8 cellular contexts compared by ENCODE assay signal in the genomic region with DNA sequence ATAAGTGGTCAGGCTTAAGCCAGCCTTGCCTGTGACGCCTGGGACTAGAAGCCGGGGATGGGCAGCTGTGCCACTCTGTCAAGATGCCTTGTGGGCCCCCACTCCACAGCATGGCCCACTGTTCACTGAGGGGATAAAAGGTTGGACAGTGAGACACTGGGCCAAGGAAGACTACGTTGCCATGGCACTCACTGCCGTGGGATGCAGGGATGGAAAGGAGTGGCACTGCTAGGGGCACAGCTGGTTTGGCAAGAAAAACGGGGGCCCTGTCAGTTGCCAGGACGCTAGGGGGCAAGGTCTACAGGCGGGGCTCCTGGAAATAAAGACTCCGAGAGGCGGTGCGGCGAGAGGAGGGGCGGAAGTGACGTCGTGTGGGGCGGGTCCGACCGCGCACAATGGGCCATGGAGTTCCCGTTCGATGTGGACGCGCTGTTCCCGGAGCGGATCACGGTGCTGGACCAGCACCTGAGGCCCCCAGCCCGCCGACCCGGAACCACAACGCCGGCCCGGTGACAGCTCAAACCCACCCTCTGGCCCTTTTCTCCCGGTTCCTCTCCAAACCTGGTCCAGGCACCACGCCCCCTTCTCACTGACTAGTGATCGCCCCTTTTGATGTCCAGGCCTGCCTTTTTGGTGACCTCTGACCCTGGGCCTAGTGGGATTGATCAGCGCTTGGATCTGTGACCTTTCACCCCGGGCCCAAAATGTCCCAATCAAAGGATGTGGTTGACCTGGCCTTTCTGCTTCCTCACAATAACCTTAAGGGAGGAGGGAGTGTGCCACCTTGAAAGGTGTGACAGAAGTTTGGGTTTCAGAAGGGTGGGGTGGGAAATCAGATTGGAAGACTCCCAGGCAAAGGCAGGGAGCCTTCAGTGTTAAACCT. TPM values are rescaled to one million over a fixed set of nuclear protein-coding genes. Genes with fewer than 3 reads are reported as not detected.
DNase-seq lines count a peak whose midpoint lies in the region; ATAC-seq and TF ChIP-seq lines count a peak whose summit lies in the region.

A gene (plus strand): TSS at position 391 of the 883 bp plus-strand sequence.

- peak; percentile 32 for TF ChIP-seq CTCF in OCI-LY3 (IDR thresholded peaks at IDR 0.05; ENCODE audit: low read depth, low read length)
- peak; percentile 50 for TF ChIP-seq CTCF in epithelial cell of proximal tubule (conservative IDR thresholded peaks at IDR 0.05; ENCODE audit: low read depth, low read length)

- H4K20me1 ChIP-seq in OCI-LY3 (ENCODE audit: insufficient read depth, low read length) = no peaks in the 10 kb centered on the region

- peaks cover 4% of the 10 kb centered on the region; the same call in 1 of the 2 replicates for H3K79me2 ChIP-seq in OCI-LY3 (ENCODE audit: low read length)

- H3K4me1 ChIP-seq in OCI-LY3 (ENCODE audit: low read length) = peaks cover 10% of the 10 kb centered on the region
- peaks cover 13 to 16% of the 10 kb centered on the region in 2 donors for H3K4me1 ChIP-seq in mucosa of rectum (ENCODE audit: control insufficient read depth in 2 of 2, insufficient read depth in 2 of 2, low read length in 2 of 2)

- peak within 1 kb of the TSS; percentile 99 for H3K4me3 ChIP-seq in OCI-LY3 (ENCODE audit: low read length)
- H3K4me3 ChIP-seq in epithelial cell of proximal tubule (ENCODE audit: low read depth, low read length) = peak within 1 kb of the TSS; percentile 89
- peak within 1 kb of the TSS; percentile 90 to 95 for H3K4me3 ChIP-seq in mucosa of rectum (ENCODE audit: low read length in 2 of 2)

- peak within 1 kb of the TSS; percentile 97 for H3K4me2 ChIP-seq in OCI-LY3 (ENCODE audit: low read length)

- peak; percentile 26 to 93 (median 78) for DNase-seq in C1 segment of cervical spinal cord (lab: John Stamatoyannopoulos, UW)
- DNase-seq in HT1080 (ENCODE audit: low read depth) = peak; percentile 81
- DNase-seq in activated T-cell treated with anti-CD3 and anti-CD28 coated beads for 48 hours (ENCODE audit: low read depth) = peak; percentile 81
- DNase-seq in epithelial cell of proximal tubule (ENCODE audit: low read depth) = no peak
- DNase-seq in stimulated activated CD8-positive, alpha-beta memory T cell treated with anti-CD3 and anti-CD28 coated beads, Interleukin-4, amount 100 ng/mL, for 4 hours (ENCODE audit: low read depth in 2 of 2, low spot score in 1 of 2) = peak; percentile 75 to 82

- peak; percentile 80 for ATAC-seq in GM19452 (IDR thresholded peaks at IDR 0.05; ENCODE audit: unreplicated experiment)

- no peaks in the 10 kb centered on the region for H3K9me3 ChIP-seq in OCI-LY3 (ENCODE audit: insufficient read depth, low read length)
- H3K9me3 ChIP-seq in mucosa of rectum (ENCODE audit: control insufficient read depth in 2 of 2, low read length in 2 of 2) = no peaks in the 10 kb centered on the region

- H3K27ac ChIP-seq in OCI-LY3 (ENCODE audit: low read length) (peak within 1 kb of the TSS; percentile 41), mucosa of rectum (ENCODE audit: low read depth in 2 of 2, low read length in 2 of 2) (peak within 1 kb of the TSS; percentile 93 to 97)

- no peaks in the 10 kb centered on the region for H3K27me3 ChIP-seq in OCI-LY3 (ENCODE audit: low read depth, low read length)
- no peaks in the 10 kb centered on the region for H3K27me3 ChIP-seq in mucosa of rectum (ENCODE audit: control insufficient read depth in 2 of 2, insufficient read depth in 2 of 2, low read length in 2 of 2)

- H3K9ac ChIP-seq in OCI-LY3 (ENCODE audit: low read length) (peak within 1 kb of the TSS; percentile 85), mucosa of rectum (ENCODE audit: low read depth in 1 of 2, low read length in 2 of 2) (peak within 1 kb of the TSS; percentile 90 to 98)

- peaks cover 8% of the 10 kb centered on the region for H3K36me3 ChIP-seq in OCI-LY3 (replicated peaks; ENCODE audit: low read depth, low read length)
- peaks cover 37 to 45% of the 10 kb centered on the region in 2 donors for H3K36me3 ChIP-seq in mucosa of rectum (ENCODE audit: control insufficient read depth in 2 of 2, insufficient read depth in 2 of 2, low read length in 2 of 2)

- peak within 1 kb of the TSS; percentile 65; the same call in 1 of the 2 replicates for H2AFZ ChIP-seq in OCI-LY3 (ENCODE audit: low read depth, low read length)

RNA-seq across cellular contexts. Expression of the gene that starts here (rescaled TPM):
- total RNA-seq in HT1080 (2014; rRNA removed; shearing (Covaris generic)) = 4.5 and 6.6 TPM in 2 replicates
- 8.9 and 9.7 TPM in 2 replicates for polyA plus RNA-seq in HT1080 (2015; cell fraction: cytosol; rRNA removed)
- 28.3 and 35.2 TPM in 2 replicates for polyA plus RNA-seq in HT1080 (2015; cell fraction: nucleus; rRNA removed)
- total RNA-seq in epithelial cell of proximal tubule = 6.2 and 8.9 TPM in 2 replicates
